In the genomic region with DNA sequence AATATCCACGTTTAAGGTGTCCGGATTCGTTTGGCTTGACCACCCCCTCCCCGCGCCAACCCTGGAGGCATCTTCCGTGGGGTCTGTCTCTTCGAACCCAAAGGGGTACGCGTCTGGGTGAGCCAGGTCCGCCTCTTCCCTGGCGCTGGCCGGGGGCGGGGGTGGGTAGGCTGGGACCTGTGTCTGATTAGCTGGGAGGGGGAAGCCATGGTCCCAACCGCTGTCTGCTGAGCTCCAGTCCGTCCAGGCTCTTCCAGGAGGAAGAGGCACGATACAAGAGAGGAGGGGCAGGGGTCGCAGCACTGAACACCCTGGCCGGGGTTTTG, we compare ENCODE assay signal across 11 cellular contexts. TPM values are rescaled to one million over a fixed set of nuclear protein-coding genes. Genes with fewer than 3 reads are reported as not detected.
DNase-seq lines count a peak whose midpoint lies in the region; ATAC-seq and TF ChIP-seq lines count a peak whose summit lies in the region.
"Had no signal": no experiment of that assay in that cellular context is flagged by ENCODE, and none has a peak within 500 bp of the region (broad histone marks: within the 10 kb centered on the region; RNA-seq: fewer than 3 reads in every experiment).

A gene with protein sequence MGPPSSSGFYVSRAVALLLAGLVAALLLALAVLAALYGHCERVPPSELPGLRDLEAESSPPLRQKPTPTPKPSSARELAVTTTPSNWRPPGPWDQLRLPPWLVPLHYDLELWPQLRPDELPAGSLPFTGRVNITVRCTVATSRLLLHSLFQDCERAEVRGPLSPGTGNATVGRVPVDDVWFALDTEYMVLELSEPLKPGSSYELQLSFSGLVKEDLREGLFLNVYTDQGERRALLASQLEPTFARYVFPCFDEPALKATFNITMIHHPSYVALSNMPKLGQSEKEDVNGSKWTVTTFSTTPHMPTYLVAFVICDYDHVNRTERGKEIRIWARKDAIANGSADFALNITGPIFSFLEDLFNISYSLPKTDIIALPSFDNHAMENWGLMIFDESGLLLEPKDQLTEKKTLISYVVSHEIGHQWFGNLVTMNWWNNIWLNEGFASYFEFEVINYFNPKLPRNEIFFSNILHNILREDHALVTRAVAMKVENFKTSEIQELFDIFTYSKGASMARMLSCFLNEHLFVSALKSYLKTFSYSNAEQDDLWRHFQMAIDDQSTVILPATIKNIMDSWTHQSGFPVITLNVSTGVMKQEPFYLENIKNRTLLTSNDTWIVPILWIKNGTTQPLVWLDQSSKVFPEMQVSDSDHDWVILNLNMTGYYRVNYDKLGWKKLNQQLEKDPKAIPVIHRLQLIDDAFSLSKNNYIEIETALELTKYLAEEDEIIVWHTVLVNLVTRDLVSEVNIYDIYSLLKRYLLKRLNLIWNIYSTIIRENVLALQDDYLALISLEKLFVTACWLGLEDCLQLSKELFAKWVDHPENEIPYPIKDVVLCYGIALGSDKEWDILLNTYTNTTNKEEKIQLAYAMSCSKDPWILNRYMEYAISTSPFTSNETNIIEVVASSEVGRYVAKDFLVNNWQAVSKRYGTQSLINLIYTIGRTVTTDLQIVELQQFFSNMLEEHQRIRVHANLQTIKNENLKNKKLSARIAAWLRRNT (plus strand): TSS at position 237 of the 326 bp plus-strand sequence. CDS start 143 bp downstream, outside the sequence.

- no peaks in the 10 kb centered on the region for H3F3A ChIP-seq in PC-3 (ENCODE audit: low read length, unreplicated experiment)

- peak; percentile 44 for DNase-seq in activated CD8-positive, alpha-beta memory T cell treated with anti-CD3 and anti-CD28 coated beads, Interleukin-2, amount 50 U/mL, for 48 hours
- DNase-seq in activated CD8-positive, alpha-beta memory T cell treated with anti-CD3 and anti-CD28 coated beads for 24 hours: no peak
- DNase-seq in dorsolateral prefrontal cortex (no peak), mesenteric fat pad (ENCODE audit: low spot score) (no peak), tibial nerve (ENCODE audit: low spot score in 2 of 2) (no peak), PC-3 (no peak), GM19240 (ENCODE audit: insufficient read length, low spot score) (no peak), Karpas-422 (no peak)

- TF ChIP-seq POLR2A in tibial nerve (IDR thresholded peaks at IDR 0.05): no peak

- no peak for TF ChIP-seq EP300 in tibial nerve (IDR thresholded peaks at IDR 0.05)

- H3K36me3 ChIP-seq in tibial nerve: no peaks in the 10 kb centered on the region
- no peaks in the 10 kb centered on the region for H3K36me3 ChIP-seq in PC-3 (ENCODE audit: low read depth, low read length)
- no peaks in the 10 kb centered on the region for H3K36me3 ChIP-seq in Karpas-422 (ENCODE audit: insufficient read depth, low read length)

- no peak within 1 kb of the TSS for H2AFZ ChIP-seq in PC-3 (ENCODE audit: low read length)
- H2AFZ ChIP-seq in Karpas-422 (ENCODE audit: low read length): no peak within 1 kb of the TSS

- H3K4me2 ChIP-seq in PC-3 (ENCODE audit: low read length): no peak within 1 kb of the TSS
- no peak within 1 kb of the TSS for H3K4me2 ChIP-seq in Karpas-422 (ENCODE audit: low read depth, low read length, poor library complexity, severe bottlenecking)

- no peaks in the 10 kb centered on the region for H3K9me3 ChIP-seq in tibial nerve
- no peaks in the 10 kb centered on the region for H3K9me3 ChIP-seq in PC-3 (ENCODE audit: low read length)
- H3K9me3 ChIP-seq in Karpas-422 (ENCODE audit: low read length): no peaks in the 10 kb centered on the region

- H3K27me3 ChIP-seq in dorsolateral prefrontal cortex (peaks cover 0 to 67% (median 52%) of the 10 kb centered on the region in 45 donors), tibial nerve (peaks cover 0 to 82% of the 10 kb centered on the region in 2 donors), PC-3 (ENCODE audit: low read length) (no peaks in the 10 kb centered on the region), Karpas-422 (ENCODE audit: low read length) (no peaks in the 10 kb centered on the region)

- H4K20me1 ChIP-seq in PC-3 (ENCODE audit: low read length) (no peaks in the 10 kb centered on the region), Karpas-422 (ENCODE audit: insufficient read depth, low read depth, low read length) (no peaks in the 10 kb centered on the region)

- H3K4me1 ChIP-seq in tibial nerve (peaks cover 0 to 28% (median 4%) of the 10 kb centered on the region in 4 donors), PC-3 (ENCODE audit: insufficient read depth, low read length) (no peaks in the 10 kb centered on the region), Karpas-422 (ENCODE audit: low read length) (peaks cover 4% of the 10 kb centered on the region)

- POLR2A ChIA-PET in PC-3 (lab: Charles Lee; ENCODE audit: unreplicated experiment): no interaction called here

- no peak within 1 kb of the TSS for H3K27ac ChIP-seq in dorsolateral prefrontal cortex
- H3K27ac ChIP-seq in tibial nerve: peak within 1 kb of the TSS in 1 of 4 donors; percentile 41
- no peak within 1 kb of the TSS for H3K27ac ChIP-seq in PC-3 (ENCODE audit: low read length)
- H3K27ac ChIP-seq in Karpas-422 (ENCODE audit: low read length): no peak within 1 kb of the TSS

- H3K9ac ChIP-seq in PC-3 (ENCODE audit: low read length) (no peak within 1 kb of the TSS), Karpas-422 (ENCODE audit: low read length) (no peak within 1 kb of the TSS)

- BruUV-seq in PC-3 (replicated peaks; lab: Mats Ljungman, UMichigan): no TSS peak

- H3K4me3 ChIP-seq in dorsolateral prefrontal cortex: peak within 1 kb of the TSS; percentile 3 to 70 (median 49)
- H3K4me3 ChIP-seq in tibial nerve: peak within 1 kb of the TSS; percentile 12 to 47 (median 36)
- H3K4me3 ChIP-seq in PC-3 (ENCODE audit: low read length): no peak within 1 kb of the TSS
- H3K4me3 ChIP-seq in Karpas-422 (ENCODE audit: low read length): no peak within 1 kb of the TSS
- H3K4me3 ChIP-seq: K562 had no signal

- no peaks in the 10 kb centered on the region for H3K9me2 ChIP-seq in PC-3 (replicated peaks; ENCODE audit: low read length)
- no peaks in the 10 kb centered on the region for H3K9me2 ChIP-seq in Karpas-422 (replicated peaks; ENCODE audit: insufficient read depth, low read length)

- TF ChIP-seq CTCF in dorsolateral prefrontal cortex (IDR thresholded peaks at IDR 0.05 in 54 of 56, conservative IDR thresholded peaks at IDR 0.05 in 2 of 56; ENCODE audit: low read depth in 1 of 56, partially characterized antibody in 56 of 56) (no peak), tibial nerve (IDR thresholded peaks at IDR 0.05) (no peak), PC-3 (conservative IDR thresholded peaks at IDR 0.05; ENCODE audit: low read depth, low read length) (no peak)

- ATAC-seq in PC-3: no peak
- ATAC-seq: K562 had no signal

- H3K79me2 ChIP-seq in PC-3 (ENCODE audit: low read length): no peaks in the 10 kb centered on the region
- H3K79me2 ChIP-seq in Karpas-422 (ENCODE audit: low read length): no peaks in the 10 kb centered on the region

- WGBS in tibial nerve, 2 donors: 7 to 8% methylated on average over 12 to 14 of the region's 18 CpGs

- intact Hi-C loops in dorsolateral prefrontal cortex (cut with DNase I) (no loop called here), PC-3 (cut with micrococcal nuclease) (no loop called here)

- CTCF ChIA-PET in PC-3 (lab: Charles Lee): no interaction called here

RNA-seq across cellular contexts. Expression of the gene that starts here (rescaled TPM):
- total RNA-seq in dorsolateral prefrontal cortex: 1 to 10 TPM in 42 of 120 experiments, under 1 TPM in 77, not detected in 1; 0.18 to 4.1 (median 0.74) TPM
- 15.9 TPM for total RNA-seq in mesenteric fat pad
- total RNA-seq in tibial nerve: 10 to 100 TPM in 3 of 4 donors, 1 to 10 TPM in 1; 4.2 to 15.9 (median 11.7) TPM
- not detected in 2 replicates for total RNA-seq in PC-3 (2014; rRNA removed)
- 0.11 and 0.22 TPM in 2 replicates for total RNA-seq in Karpas-422 (2014; rRNA removed; shearing (Covaris generic); ENCODE audit: low replicate concordance)
- total RNA-seq: A673; activated CD8-positive, alpha-beta memory T cell treated with anti-CD3 and anti-CD28 coated beads for 36 hours had no signal

Comparison
In these comparisons a context has a peak if more than half of its experiments do, and no peak if none do; other contexts are left out.
1. H3K4me3 ChIP-seq: peak in dorsolateral prefrontal cortex (59 of 59) and tibial nerve (4 of 4); none in PC-3 (single experiment) and Karpas-422 (single experiment).